Comparison of ENCODE assay signal across 1 cellular context in the genomic region with DNA sequence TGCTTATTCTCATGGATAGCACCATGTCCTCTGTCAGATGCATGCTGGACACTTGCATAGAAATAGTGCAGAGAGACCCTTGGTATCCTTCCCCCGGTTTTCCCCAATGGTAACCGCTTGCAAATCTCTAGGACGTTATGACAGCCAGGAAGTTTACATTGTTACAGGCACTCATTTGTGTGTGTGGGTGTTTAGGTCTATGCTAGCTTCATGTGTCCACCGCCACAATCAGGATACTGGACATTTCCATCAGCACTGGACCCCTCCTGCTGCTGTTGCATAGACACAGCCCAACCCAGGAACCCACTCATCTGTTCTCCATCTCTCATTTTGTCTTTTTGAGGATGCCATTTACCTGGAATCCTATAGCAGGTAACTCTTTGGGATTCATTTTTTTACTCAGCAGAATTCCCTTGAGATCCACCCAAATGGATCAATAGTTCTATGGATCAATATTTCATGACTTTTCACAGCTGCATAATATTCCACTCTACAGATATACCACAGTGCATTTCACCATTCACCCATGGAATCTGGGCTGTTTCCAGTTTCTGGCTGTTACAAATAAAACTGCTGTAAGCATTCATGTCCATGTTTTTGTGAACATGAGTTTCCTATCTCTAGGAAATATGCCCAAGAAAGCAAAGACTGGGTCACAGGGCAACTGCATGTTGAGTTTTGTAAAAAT.
TF ChIP-seq lines count a peak whose summit lies in the region.

No MANE protein-coding gene starts in this region.

TF ChIP-seq in A549, 52 proteins besides CTCF, POLR2A, EP300 and RAD21:
- TF ChIP-seq FOXS1 (CRISPR knock-in tag; IDR thresholded peaks at IDR 0.05): no peak
- TF ChIP-seq KDM1A (IDR thresholded peaks at IDR 0.05; ENCODE audit: low read depth): peak; percentile 65; the same call in 1 of the 2 replicates
